Comparison of ENCODE assay signal across 8 cellular contexts in the genomic region with DNA sequence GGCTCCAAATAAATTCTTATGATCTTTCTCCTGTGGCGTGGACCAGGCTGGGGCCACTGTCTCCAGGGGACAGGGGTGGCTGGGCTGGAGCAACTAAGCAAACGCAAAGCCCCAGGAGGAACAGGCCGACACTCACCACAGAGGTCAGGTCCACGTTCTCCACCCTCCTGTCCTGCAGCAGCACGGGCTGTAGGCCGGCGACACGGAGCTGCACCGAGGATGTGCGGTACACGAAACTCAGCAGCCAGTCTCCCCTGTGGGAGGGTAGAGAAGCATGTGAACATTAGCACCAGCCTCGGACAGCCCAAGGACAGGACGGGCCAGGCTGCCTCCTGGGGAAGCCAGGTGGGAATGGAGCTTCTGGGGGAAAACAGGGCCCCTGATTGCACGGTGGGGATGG. TPM values are rescaled to one million over a fixed set of nuclear protein-coding genes. Genes with fewer than 3 reads are reported as not detected.
"Had no signal": no experiment of that assay in that cellular context is flagged by ENCODE, and none has a peak within 500 bp of the region (broad histone marks: within the 10 kb centered on the region; RNA-seq: fewer than 3 reads in every experiment).

No MANE protein-coding gene starts in this region.

- H3K27ac Mint-ChIP-seq: GM23338 had no signal

- DNase-seq: H9, HCEC 1CT, IMR-90 had no signal

- H3K4me1 Mint-ChIP-seq: GM23338 had no signal

- H3K4me3 ChIP-seq: GM23338, K562 had no signal

- FAIRE-seq: HTR-8/SVneo, K562 had no signal

- H3K9me3 Mint-ChIP-seq: H9 had no signal

- H3K4me3 Mint-ChIP-seq: GM23338, H9 had no signal

- ATAC-seq: GM23338, K562 had no signal

- H2AFZ ChIP-seq: GM23338 had no signal

- H3K4me2 ChIP-seq: GM23338 had no signal

RNA-seq across cellular contexts. Expression of a gene that starts 29.6 kb away (rescaled TPM):
- total RNA-seq: H4, HT-29, IMR-90, K562 had no signal
- polyA plus RNA-seq: IMR-90, K562 had no signal
